ENCODE assay signal across 29 cellular contexts in the genomic region with DNA sequence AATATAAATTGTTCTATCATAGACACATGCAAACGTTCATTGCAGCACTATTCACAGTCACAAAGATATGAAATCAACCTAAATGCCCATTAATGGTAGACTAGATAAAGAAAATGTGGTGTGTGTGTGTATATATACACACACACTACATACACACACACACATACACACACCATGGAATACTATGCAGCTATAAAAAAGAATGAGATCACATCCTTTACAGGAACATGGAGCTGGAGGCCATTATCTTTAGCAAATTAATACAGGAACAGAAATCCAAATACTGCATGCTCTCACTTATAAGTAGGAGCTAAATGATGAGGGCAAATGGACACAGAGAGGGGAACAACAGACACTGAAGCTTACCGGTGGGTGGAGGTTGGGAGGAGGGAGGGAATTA.
"Had no signal": no experiment of that assay in that cellular context is flagged by ENCODE, and none has a peak within 500 bp of the region (broad histone marks: within the 10 kb centered on the region; RNA-seq: fewer than 3 reads in every experiment).

No MANE protein-coding gene starts in this region.

- H3K27ac ChIP-seq: brain microvascular endothelial cell, coronary artery, dorsolateral prefrontal cortex, esophagus squamous epithelium, gastroesophageal sphincter, heart right ventricle, hepatocyte, VCaP had no signal

- H3K4me3 Mint-ChIP-seq: activated CD4-positive, alpha-beta memory T cell treated with anti-CD3 and anti-CD28 coated beads, Interleukin-2, amount 10 ng/mL, durations not matched to agents 7 days and 5 days; activated CD4-positive, alpha-beta T cell treated with anti-CD3 and anti-CD28 coated beads, Interleukin-2, amount 10 ng/mL, durations not matched to agents 7 days and 5 days; activated naive CD8-positive, alpha-beta T cell; activated T-cell treated with anti-CD3 and anti-CD28 coated beads, Interleukin-2, amount 50 U/mL, for 4 hours; activated T-helper 17 cell treated with anti-CD3 and anti-CD28 coated beads, Interleukin-2, amount 50 U/mL, for 72 hours; central memory CD8-positive, alpha-beta T cell; dendritic cell treated with granulocyte-macrophage colony-stimulating factor and Interleukin-4, amounts not matched to agents 40 ng/mL and 50 ng/mL, for 4 days; endodermal cell; WTC11 had no signal

- H3K9me3 ChIP-seq: esophagus squamous epithelium, gastroesophageal sphincter had no signal

- H3K27ac Mint-ChIP-seq: activated CD4-positive, alpha-beta memory T cell treated with anti-CD3 and anti-CD28 coated beads, Interleukin-2, amount 10 ng/mL, durations not matched to agents 7 days and 5 days; activated CD4-positive, alpha-beta T cell treated with anti-CD3 and anti-CD28 coated beads, Interleukin-2, amount 10 ng/mL, durations not matched to agents 7 days and 5 days; activated naive CD8-positive, alpha-beta T cell; activated T-helper 17 cell treated with anti-CD3 and anti-CD28 coated beads, Interleukin-2, amount 50 U/mL, for 72 hours; dendritic cell treated with granulocyte-macrophage colony-stimulating factor and Interleukin-4, amounts not matched to agents 40 ng/mL and 50 ng/mL, for 4 days; endodermal cell; WTC11 had no signal

- ATAC-seq: activated T-cell treated with anti-CD3 and anti-CD28 coated beads, Interleukin-2, amount 50 U/mL, for 4 hours; activated T-helper 17 cell treated with anti-CD3 and anti-CD28 coated beads, Interleukin-2, amount 50 U/mL, for 72 hours; gastroesophageal sphincter; heart right ventricle; WTC11 had no signal

- H3K79me2 ChIP-seq: hepatocyte had no signal

- H3K27me3 ChIP-seq: brain microvascular endothelial cell, dorsolateral prefrontal cortex, esophagus squamous epithelium, gastroesophageal sphincter, heart right ventricle, hepatocyte had no signal

- H3K4me2 ChIP-seq: hepatocyte had no signal

- H3K4me3 ChIP-seq: coronary artery, dorsolateral prefrontal cortex, esophagus squamous epithelium, gastroesophageal sphincter, heart right ventricle, hepatocyte had no signal

- H3K4me1 ChIP-seq: gastroesophageal sphincter had no signal

- H3K36me3 ChIP-seq: brain microvascular endothelial cell, esophagus squamous epithelium had no signal

- H3K36me3 Mint-ChIP-seq: WTC11 had no signal

- H3K4me1 Mint-ChIP-seq: central memory CD8-positive, alpha-beta T cell had no signal

- H3K27me3 Mint-ChIP-seq: activated CD4-positive, alpha-beta memory T cell treated with anti-CD3 and anti-CD28 coated beads, Interleukin-2, amount 10 ng/mL, durations not matched to agents 7 days and 5 days; activated CD4-positive, alpha-beta T cell treated with anti-CD3 and anti-CD28 coated beads, Interleukin-2, amount 10 ng/mL, durations not matched to agents 7 days and 5 days; activated naive CD8-positive, alpha-beta T cell; activated T-helper 17 cell treated with anti-CD3 and anti-CD28 coated beads, Interleukin-2, amount 50 U/mL, for 72 hours; central memory CD8-positive, alpha-beta T cell; dendritic cell treated with granulocyte-macrophage colony-stimulating factor and Interleukin-4, amounts not matched to agents 40 ng/mL and 50 ng/mL, for 4 days had no signal

- DNase-seq: activated CD4-positive, alpha-beta memory T cell treated with anti-CD3 and anti-CD28 coated beads, Interleukin-2, amount 10 ng/mL, durations not matched to agents 7 days and 5 days; activated CD4-positive, alpha-beta T cell treated with anti-CD3 and anti-CD28 coated beads for 1 hour; activated CD4-positive, alpha-beta T cell treated with anti-CD3 and anti-CD28 coated beads for 4 hours; activated CD4-positive, alpha-beta T cell treated with anti-CD3 and anti-CD28 coated beads, Interleukin-2, amount 10 ng/mL, durations not matched to agents 7 days and 5 days; activated CD4-positive, alpha-beta T cell treated with anti-CD3 and anti-CD28 coated beads, Interleukin-2, amount 50 U/mL, for 4 hours; activated effector memory CD4-positive, alpha-beta T cell treated with Interleukin-2 at 50 U/mL for 16 hours; activated gamma-delta T cell treated with Interleukin-2 at 50 U/mL for 16 hours; activated naive CD4-positive, alpha-beta T cell treated with anti-CD3 and anti-CD28 coated beads, Interleukin-2, amount 50 U/mL, for 16 hours; activated naive CD4-positive, alpha-beta T cell treated with Interleukin-2 at 50 U/mL for 16 hours; activated T-cell treated with anti-CD3 and anti-CD28 coated beads, Interleukin-2, amount 50 U/mL, for 4 hours; amniotic stem cell; anterior cingulate cortex; brain microvascular endothelial cell; dorsolateral prefrontal cortex; effector memory CD4-positive, alpha-beta T cell; endodermal cell; esophagus squamous epithelium; foreskin melanocyte; heart right ventricle; T-helper 2 cell had no signal

- H2AFZ ChIP-seq: hepatocyte had no signal

- H3K9me3 Mint-ChIP-seq: activated CD4-positive, alpha-beta memory T cell treated with anti-CD3 and anti-CD28 coated beads, Interleukin-2, amount 10 ng/mL, durations not matched to agents 7 days and 5 days; activated CD4-positive, alpha-beta T cell treated with anti-CD3 and anti-CD28 coated beads, Interleukin-2, amount 10 ng/mL, durations not matched to agents 7 days and 5 days; activated T-cell treated with anti-CD3 and anti-CD28 coated beads, Interleukin-2, amount 50 U/mL, for 4 hours; central memory CD8-positive, alpha-beta T cell; dendritic cell treated with granulocyte-macrophage colony-stimulating factor and Interleukin-4, amounts not matched to agents 40 ng/mL and 50 ng/mL, for 4 days; endodermal cell had no signal
